Comparison of ENCODE assay signal across 8 cellular contexts in genomic region chr5:142769251-142769792, GRCh38. TPM values are rescaled to one million over a fixed set of nuclear protein-coding genes. Genes with fewer than 3 reads are reported as not detected.
DNase-seq lines count a peak whose midpoint lies in the region; ATAC-seq, FAIRE-seq and TF ChIP-seq lines count a peak whose summit lies in the region.

No MANE protein-coding gene starts in this region.

- H3K27ac Mint-ChIP-seq in activated CD8-positive, alpha-beta T cell treated with anti-CD3 and anti-CD28 coated beads for 36 hours = peak overlapping the region; percentile 82
- H3K27ac Mint-ChIP-seq in stimulated activated effector memory CD8-positive, alpha-beta T cell treated with anti-CD3 and anti-CD28 coated beads, Interleukin-12 subunit alpha, Interleukin-12 subunit beta, amount 100 ng/mL, for 72 hours = peak overlapping the region; percentile 90

- CTCF ChIA-PET in activated CD8-positive, alpha-beta T cell treated with anti-CD3 and anti-CD28 coated beads for 36 hours (lab: Charles Lee) = interaction anchor here (1.0 to 12.3 kb wide), 16 partner anchors 8 to 119 kb away, joined by 3 to 139 read pairs (median 14); no protein-coding TSS in a partner anchor

- H3K9me3 ChIP-seq in heart right ventricle (no peaks in the 10 kb centered on the region), iPS DF 6.9 (ENCODE audit: control insufficient read depth, insufficient read depth, low read length) (no peaks in the 10 kb centered on the region)

- intact Hi-C loops in heart right ventricle (cut with DNase I) = loop anchor here in 1 of 10 donors (2.0 kb wide), 1 partner anchor 17 kb away; no protein-coding TSS in a partner anchor
- intact Hi-C loops in Right ventricle myocardium inferior (cut with DNase I) = loop anchor here (1.0 kb wide), 1 partner anchor 16 kb away; no protein-coding TSS in a partner anchor
- intact Hi-C loops in activated CD8-positive, alpha-beta T cell treated with anti-CD3 and anti-CD28 coated beads for 36 hours (cut with micrococcal nuclease) = loop anchor here (5.0 kb wide), 1 partner anchor 98 kb away; no protein-coding TSS in a partner anchor

- no peaks in the 10 kb centered on the region for H3K36me3 Mint-ChIP-seq in activated CD8-positive, alpha-beta T cell treated with anti-CD3 and anti-CD28 coated beads for 36 hours (ENCODE audit: low read depth)
- H3K36me3 Mint-ChIP-seq in stimulated activated effector memory CD8-positive, alpha-beta T cell treated with anti-CD3 and anti-CD28 coated beads, Interleukin-12 subunit alpha, Interleukin-12 subunit beta, amount 100 ng/mL, for 72 hours = peaks cover 16% of the 10 kb centered on the region

- peak overlapping the region; percentile 94 for H3K4me3 Mint-ChIP-seq in activated CD8-positive, alpha-beta T cell treated with anti-CD3 and anti-CD28 coated beads for 36 hours
- peak overlapping the region; percentile 92 for H3K4me3 Mint-ChIP-seq in stimulated activated effector memory CD8-positive, alpha-beta T cell treated with anti-CD3 and anti-CD28 coated beads, Interleukin-12 subunit alpha, Interleukin-12 subunit beta, amount 100 ng/mL, for 72 hours

- H3K36me3 ChIP-seq in heart right ventricle = no peaks in the 10 kb centered on the region
- no peaks in the 10 kb centered on the region for H3K36me3 ChIP-seq in iPS DF 6.9 (ENCODE audit: control insufficient read depth, insufficient read depth, low read length)

- H3K4me3 ChIP-seq in heart right ventricle (peak overlapping the region; percentile 58 to 98 (median 92)), iPS DF 6.9 (ENCODE audit: low read length) (peak overlapping the region; percentile 72; the same call in 1 of the 2 replicates)

- ATAC-seq in heart right ventricle (peak in 2 of 8 donors; percentile 2 to 4), Right ventricle myocardium inferior (no peak), HG02970 (IDR thresholded peaks at IDR 0.05; ENCODE audit: low FRiP score, unreplicated experiment) (no peak)
- no peak for ATAC-seq in activated CD8-positive, alpha-beta T cell treated with anti-CD3 and anti-CD28 coated beads for 36 hours
- ATAC-seq in stimulated activated effector memory CD8-positive, alpha-beta T cell treated with anti-CD3 and anti-CD28 coated beads, Interleukin-12 subunit alpha, Interleukin-12 subunit beta, amount 100 ng/mL, for 72 hours = peak; percentile 64

- DNase-seq in heart right ventricle (no peak), Right ventricle myocardium inferior (ENCODE audit: missing footprints) (no peak), iPS DF 6.9 (ENCODE audit: low read depth, low spot score) (no peak), islet precursor cell (no peak), frontal cortex (ENCODE audit: low spot score in 2 of 2) (no peak)
- DNase-seq in activated CD8-positive, alpha-beta T cell treated with anti-CD3 and anti-CD28 coated beads for 36 hours = no peak
- peak in 1 of 2 donors; percentile 66 for DNase-seq in stimulated activated effector memory CD8-positive, alpha-beta T cell treated with anti-CD3 and anti-CD28 coated beads, Interleukin-12 subunit alpha, Interleukin-12 subunit beta, amount 100 ng/mL, for 72 hours (ENCODE audit: low spot score in 2 of 2)

- WGBS in heart right ventricle, 2 donors = 4 to 9% methylated on average over 15 of the region's 15 CpGs
- WGBS in iPS DF 6.9 (ENCODE audit: insufficient coverage, insufficient read length) = no CpG with 5 or more reads among the region's 15 CpGs

- H3K4me1 ChIP-seq in heart right ventricle = peaks cover 8 to 40% (median 37%) of the 10 kb centered on the region in 9 donors
- H3K4me1 ChIP-seq in iPS DF 6.9 (ENCODE audit: control insufficient read depth, insufficient read depth, low read length) = 0 out of 2 replicates have a peak, but pooled peaks cover 2% of the 10 kb centered on the region

- H3K27me3 ChIP-seq in heart right ventricle (no peaks in the 10 kb centered on the region), iPS DF 6.9 (ENCODE audit: control insufficient read depth, insufficient read depth, low read length) (no peaks in the 10 kb centered on the region)

- FAIRE-seq in frontal cortex (lab: Jason Lieb, UNC) = no peak

- H3K27ac ChIP-seq in heart right ventricle (peak overlapping the region; percentile 58 to 95 (median 92)), iPS DF 6.9 (ENCODE audit: low read length) (no peak overlapping the region)

- H3K9me3 Mint-ChIP-seq in activated CD8-positive, alpha-beta T cell treated with anti-CD3 and anti-CD28 coated beads for 36 hours = no peaks in the 10 kb centered on the region
- H3K9me3 Mint-ChIP-seq in stimulated activated effector memory CD8-positive, alpha-beta T cell treated with anti-CD3 and anti-CD28 coated beads, Interleukin-12 subunit alpha, Interleukin-12 subunit beta, amount 100 ng/mL, for 72 hours = no peaks in the 10 kb centered on the region

- no peaks in the 10 kb centered on the region for H3K27me3 Mint-ChIP-seq in activated CD8-positive, alpha-beta T cell treated with anti-CD3 and anti-CD28 coated beads for 36 hours

- TF ChIP-seq CTCF in heart right ventricle (IDR thresholded peaks at IDR 0.05) = peak in 2 of 9 donors; percentile 23 to 25
- no peak for TF ChIP-seq CTCF in activated CD8-positive, alpha-beta T cell treated with anti-CD3 and anti-CD28 coated beads for 36 hours (IDR thresholded peaks at IDR 0.05)

- POLR2A ChIA-PET in activated CD8-positive, alpha-beta T cell treated with anti-CD3 and anti-CD28 coated beads for 36 hours (lab: Charles Lee) = interaction anchor here (0.6 to 4.9 kb wide), 5 partner anchors 16 to 96 kb away, joined by 3 to 62 read pairs (median 5); no protein-coding TSS in a partner anchor

- H3K4me1 Mint-ChIP-seq in activated CD8-positive, alpha-beta T cell treated with anti-CD3 and anti-CD28 coated beads for 36 hours (ENCODE audit: low read depth) = peaks cover 31% of the 10 kb centered on the region
- H3K4me1 Mint-ChIP-seq in stimulated activated effector memory CD8-positive, alpha-beta T cell treated with anti-CD3 and anti-CD28 coated beads, Interleukin-12 subunit alpha, Interleukin-12 subunit beta, amount 100 ng/mL, for 72 hours = peaks cover 44% of the 10 kb centered on the region

RNA-seq across cellular contexts. Expression of gene ARHGAP26, which starts 0.9 kb away (rescaled TPM):
- total RNA-seq in heart right ventricle = 10 to 100 TPM; 31.7 to 45.8 (median 39.1) TPM
- polyA plus RNA-seq in heart right ventricle = 10 to 100 TPM in 1 of 2 donors, 1 to 10 TPM in 1; 7.5 to 17.8 TPM
- 29.8 TPM for total RNA-seq in Right ventricle myocardium inferior
- 10 to 100 TPM; 12.7 to 18.0 TPM for total RNA-seq in activated CD8-positive, alpha-beta T cell treated with anti-CD3 and anti-CD28 coated beads for 36 hours
- total RNA-seq in frontal cortex = 7.3 TPM
